Comparison of ENCODE assay signal across 26 cellular contexts in the genomic region with DNA sequence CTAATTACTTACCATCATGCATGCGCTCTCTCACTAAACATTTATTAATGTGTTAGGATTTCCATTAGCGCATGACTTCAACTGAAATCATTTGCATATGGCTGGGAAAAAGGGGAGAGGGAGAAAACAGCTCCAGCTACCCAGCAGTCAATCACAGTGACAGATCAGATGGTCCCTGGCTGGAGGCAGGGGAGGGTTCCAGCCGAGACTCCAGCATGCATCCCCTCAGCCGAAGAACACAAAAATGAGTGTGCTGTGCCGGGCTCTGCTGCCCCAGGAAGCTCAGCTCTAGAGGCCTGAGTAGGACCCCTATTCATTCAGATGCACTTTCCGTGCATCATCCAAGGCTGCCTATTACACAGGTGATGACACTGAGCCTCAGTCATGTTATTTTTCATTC. TPM values are rescaled to one million over a fixed set of nuclear protein-coding genes. Genes with fewer than 3 reads are reported as not detected.
"Had no signal": no experiment of that assay in that cellular context is flagged by ENCODE, and none has a peak within 500 bp of the region (broad histone marks: within the 10 kb centered on the region; RNA-seq: fewer than 3 reads in every experiment).

No MANE protein-coding gene starts in this region.

- H3K36me3 Mint-ChIP-seq: activated naive CD4-positive, alpha-beta T cell treated with anti-CD3 and anti-CD28 coated beads, Interleukin-2, amount 50 U/mL, for 72 hours had no signal

- H3K27ac Mint-ChIP-seq: type B pancreatic cell had no signal

- H3K9me3 Mint-ChIP-seq: activated naive CD4-positive, alpha-beta T cell treated with anti-CD3 and anti-CD28 coated beads, Interleukin-2, amount 50 U/mL, for 72 hours; neural crest cell; type B pancreatic cell had no signal

- FAIRE-seq: endothelial cell of umbilical vein, kidney had no signal

- H3K4me3 ChIP-seq: adrenal gland, ascending aorta, lower lobe of right lung, mucosa of descending colon, testis, vagina had no signal

- DNase-seq: activated CD4-positive, alpha-beta T cell treated with anti-CD3 and anti-CD28 coated beads for 1 hour; activated CD4-positive, alpha-beta T cell treated with anti-CD3 and anti-CD28 coated beads, Interleukin-2, amount 50 U/mL, for 1 hour; activated T-cell treated with anti-CD3 and anti-CD28 coated beads, Interleukin-2, amount 50 U/mL, for 1 hour; adrenal gland; central memory CD4-positive, alpha-beta T cell; effector memory CD4-positive, alpha-beta T cell; foreskin melanocyte; kidney; lower lobe of right lung; mesendoderm; mucosa of descending colon; stimulated activated CD4-positive, alpha-beta T cell treated with anti-CD3 and anti-CD28 coated beads, Interleukin-4, amount 100 ng/mL, for 1 hour; stimulated activated naive CD4-positive, alpha-beta T cell; testis had no signal

- H3K27me3 ChIP-seq: adrenal gland, ascending aorta, testis, vagina had no signal

- ATAC-seq: activated naive CD4-positive, alpha-beta T cell treated with anti-CD3 and anti-CD28 coated beads, Interleukin-2, amount 50 U/mL, for 72 hours; esophagus mucosa; left lobe of liver; lower lobe of right lung; mucosa of descending colon had no signal

- H3K4me3 Mint-ChIP-seq: neural crest cell, type B pancreatic cell had no signal

- H3K27me3 Mint-ChIP-seq: type B pancreatic cell had no signal

RNA-seq across cellular contexts. Expression of a gene that starts 6.7 kb away (rescaled TPM):
- total RNA-seq: activated naive CD4-positive, alpha-beta T cell treated with anti-CD3 and anti-CD28 coated beads, Interleukin-2, amount 50 U/mL, for 72 hours; adrenal gland; ascending aorta; dermis microvascular lymphatic vessel endothelial cell; endothelial cell of umbilical vein; esophagus mucosa; kidney; left lobe of liver; lower lobe of right lung; mucosa of descending colon; neural crest cell; posterior vena cava; renal cortical epithelial cell; vagina had no signal
- polyA plus RNA-seq: adrenal gland, endothelial cell of umbilical vein had no signal

RNA-seq across cellular contexts. Expression of a gene that starts 21.3 kb away (rescaled TPM):
- total RNA-seq: activated naive CD4-positive, alpha-beta T cell treated with anti-CD3 and anti-CD28 coated beads, Interleukin-2, amount 50 U/mL, for 72 hours; adrenal gland; ascending aorta; dermis microvascular lymphatic vessel endothelial cell; endothelial cell of umbilical vein; esophagus mucosa; kidney; left lobe of liver; lower lobe of right lung; mucosa of descending colon; neural crest cell; omental fat pad; posterior vena cava; renal cortical epithelial cell; vagina had no signal
- polyA plus RNA-seq: adrenal gland, endothelial cell of umbilical vein had no signal
